ENCODE assay signal across 2 cellular contexts in genomic region chr20:60238992-60239655, GRCh38.
TF ChIP-seq lines count a peak whose summit lies in the region.

No MANE protein-coding gene starts in this region.

TF ChIP-seq in IMR-90, 13 proteins besides CTCF, POLR2A, EP300 and RAD21 (continued from another document):
- TF ChIP-seq MXI1 (IDR thresholded peaks at IDR 0.05; ENCODE audit: borderline replicate concordance, low read depth, low read length) (no peak), USF2 (IDR thresholded peaks at IDR 0.05; ENCODE audit: low read depth, low read length) (no peak), NFE2L2 (IDR thresholded peaks at IDR 0.05; ENCODE audit: low read depth, low read length) (no peak), BHLHE40 (IDR thresholded peaks at IDR 0.05; ENCODE audit: low read depth, low read length) (no peak), MAZ (IDR thresholded peaks at IDR 0.05; ENCODE audit: borderline replicate concordance, low read depth, low read length) (no peak), RCOR1 (IDR thresholded peaks at IDR 0.05; ENCODE audit: insufficient replicate concordance, low read length) (no peak), ELK1 (IDR thresholded peaks at IDR 0.05; ENCODE audit: borderline replicate concordance, low read depth, low read length) (no peak), FOS (IDR thresholded peaks at IDR 0.05; ENCODE audit: low read depth, low read length) (no peak), SMC3 (IDR thresholded peaks at IDR 0.05; ENCODE audit: low read depth, low read length) (no peak), CEBPB (IDR thresholded peaks at IDR 0.05; ENCODE audit: low read depth, low read length) (no peak), MAFK (IDR thresholded peaks at IDR 0.05; ENCODE audit: low read depth, low read length) (no peak)

TF ChIP-seq in HepG2, 621 proteins besides CTCF, POLR2A, EP300 and RAD21:
- TF ChIP-seq SNAPC4 (CRISPR knock-in tag; IDR thresholded peaks at IDR 0.05) (no peak), RCOR2 (CRISPR knock-in tag; IDR thresholded peaks at IDR 0.05) (no peak), FOXO1 (CRISPR knock-in tag; IDR thresholded peaks at IDR 0.05) (no peak), ZFP41 (CRISPR knock-in tag; IDR thresholded peaks at IDR 0.05; ENCODE audit: borderline replicate concordance) (no peak), ZNF292 (CRISPR knock-in tag; IDR thresholded peaks at IDR 0.05; ENCODE audit: borderline replicate concordance, low read depth) (no peak), BRF2 (CRISPR knock-in tag; IDR thresholded peaks at IDR 0.05) (no peak), TSC22D2 (CRISPR knock-in tag; IDR thresholded peaks at IDR 0.05; ENCODE audit: borderline replicate concordance) (no peak), ZBTB2 (CRISPR knock-in tag; IDR thresholded peaks at IDR 0.05; ENCODE audit: low read depth) (no peak), ZSCAN31 (CRISPR knock-in tag; IDR thresholded peaks at IDR 0.05; ENCODE audit: low read depth) (no peak), ZNF724P (CRISPR knock-in tag; IDR thresholded peaks at IDR 0.05; ENCODE audit: borderline replicate concordance) (no peak)
